8 cellular contexts compared by ENCODE assay signal in genomic region chr6:136920858-136921520, GRCh38.
DNase-seq lines count a peak whose midpoint lies in the region; ATAC-seq lines count a peak whose summit lies in the region.

No MANE protein-coding gene starts in this region.

- H3K4me3 ChIP-seq in NT2/D1 (ENCODE audit: insufficient read length, low read depth) (peak overlapping the region; percentile 47), duodenal mucosa (ENCODE audit: low read depth in 1 of 2, low read length in 2 of 2) (peak overlapping the region; percentile 73 to 75), mucosa of rectum (ENCODE audit: low read length in 2 of 2) (peak overlapping the region; percentile 53 to 66)

- peaks cover 3% of the 10 kb centered on the region for H3K36me3 ChIP-seq in NT2/D1 (ENCODE audit: insufficient read depth, insufficient read length, low read length)
- H3K36me3 ChIP-seq in duodenal mucosa (ENCODE audit: control insufficient read depth in 1 of 2, insufficient read depth in 2 of 2, low read length in 2 of 2): no peaks in the 10 kb centered on the region
- no peaks in the 10 kb centered on the region for H3K36me3 ChIP-seq in mucosa of rectum (ENCODE audit: control insufficient read depth in 2 of 2, insufficient read depth in 2 of 2, low read length in 2 of 2)

- H3K27ac ChIP-seq in duodenal mucosa (ENCODE audit: low read depth, low read length) (no peak overlapping the region), mucosa of rectum (ENCODE audit: low read depth in 2 of 2, low read length in 2 of 2) (no peak overlapping the region)

- H3K4me1 ChIP-seq in NT2/D1 (ENCODE audit: insufficient read depth, insufficient read length) (no peaks in the 10 kb centered on the region), duodenal mucosa (ENCODE audit: control insufficient read depth in 1 of 2, insufficient read depth in 2 of 2, low read length in 2 of 2) (peaks cover 18 to 23% of the 10 kb centered on the region in 2 donors), mucosa of rectum (ENCODE audit: control insufficient read depth in 2 of 2, insufficient read depth in 2 of 2, low read length in 2 of 2) (peaks cover 16 to 21% of the 10 kb centered on the region in 2 donors)

- peaks cover 57% of the 10 kb centered on the region for H3K27me3 ChIP-seq in NT2/D1 (ENCODE audit: insufficient read depth, insufficient read length)
- peaks cover 41 to 42% of the 10 kb centered on the region in 2 donors for H3K27me3 ChIP-seq in duodenal mucosa (ENCODE audit: control insufficient read depth in 1 of 2, insufficient read depth in 2 of 2, low read length in 2 of 2)
- H3K27me3 ChIP-seq in mucosa of rectum (ENCODE audit: control insufficient read depth in 2 of 2, insufficient read depth in 2 of 2, low read length in 2 of 2): peaks cover 14 to 32% of the 10 kb centered on the region in 2 donors

- DNase-seq in activated CD4-positive, alpha-beta T cell treated with anti-CD3 and anti-CD28 coated beads for 4 hours: peak; percentile 4 to 8
- DNase-seq in activated CD4-positive, alpha-beta T cell treated with anti-CD3 and anti-CD28 coated beads for 1 hour: no peak
- DNase-seq in NT2/D1 (ENCODE audit: low read depth, low spot score) (no peak), SKM-1 treated with dmso at 0.1 percent for 144 hours (lab: John Stamatoyannopoulos, UW; ENCODE audit: unreplicated experiment) (no peak), OCI-M2 (lab: John Stamatoyannopoulos, UW; ENCODE audit: unreplicated experiment) (no peak)

- H3K9ac ChIP-seq in NT2/D1 (ENCODE audit: insufficient read length, low read depth) (peak overlapping the region; percentile 67), duodenal mucosa (ENCODE audit: low read depth in 1 of 2, low read length in 2 of 2) (no peak overlapping the region), mucosa of rectum (ENCODE audit: low read depth in 1 of 2, low read length in 2 of 2) (peak overlapping the region in 1 of 2 donors; percentile 7)

- ATAC-seq in HG02884 (IDR thresholded peaks at IDR 0.05; ENCODE audit: unreplicated experiment): no peak

- H3K9me3 ChIP-seq in NT2/D1 (ENCODE audit: insufficient read depth, low read length) (no peaks in the 10 kb centered on the region), duodenal mucosa (ENCODE audit: control insufficient read depth in 1 of 2, low read length in 2 of 2) (no peaks in the 10 kb centered on the region), mucosa of rectum (ENCODE audit: control insufficient read depth in 2 of 2, low read length in 2 of 2) (no peaks in the 10 kb centered on the region)

Comparison
In these comparisons a context has a peak if more than half of its experiments do, and no peak if none do; other contexts are left out.
1. DNase-seq: peak in activated CD4-positive, alpha-beta T cell treated with anti-CD3 and anti-CD28 coated beads for 4 hours (2 of 2); none in activated CD4-positive, alpha-beta T cell treated with anti-CD3 and anti-CD28 coated beads for 1 hour (single experiment), NT2/D1 (single experiment), SKM-1 treated with dmso at 0.1 percent for 144 hours (single experiment) and OCI-M2 (single experiment).
2. Peak in every context shown above with its lines, with median percentiles within 50 percentile points of each other: H3K4me3 ChIP-seq.